ENCODE assay signal across 8 cellular contexts in the genomic region with DNA sequence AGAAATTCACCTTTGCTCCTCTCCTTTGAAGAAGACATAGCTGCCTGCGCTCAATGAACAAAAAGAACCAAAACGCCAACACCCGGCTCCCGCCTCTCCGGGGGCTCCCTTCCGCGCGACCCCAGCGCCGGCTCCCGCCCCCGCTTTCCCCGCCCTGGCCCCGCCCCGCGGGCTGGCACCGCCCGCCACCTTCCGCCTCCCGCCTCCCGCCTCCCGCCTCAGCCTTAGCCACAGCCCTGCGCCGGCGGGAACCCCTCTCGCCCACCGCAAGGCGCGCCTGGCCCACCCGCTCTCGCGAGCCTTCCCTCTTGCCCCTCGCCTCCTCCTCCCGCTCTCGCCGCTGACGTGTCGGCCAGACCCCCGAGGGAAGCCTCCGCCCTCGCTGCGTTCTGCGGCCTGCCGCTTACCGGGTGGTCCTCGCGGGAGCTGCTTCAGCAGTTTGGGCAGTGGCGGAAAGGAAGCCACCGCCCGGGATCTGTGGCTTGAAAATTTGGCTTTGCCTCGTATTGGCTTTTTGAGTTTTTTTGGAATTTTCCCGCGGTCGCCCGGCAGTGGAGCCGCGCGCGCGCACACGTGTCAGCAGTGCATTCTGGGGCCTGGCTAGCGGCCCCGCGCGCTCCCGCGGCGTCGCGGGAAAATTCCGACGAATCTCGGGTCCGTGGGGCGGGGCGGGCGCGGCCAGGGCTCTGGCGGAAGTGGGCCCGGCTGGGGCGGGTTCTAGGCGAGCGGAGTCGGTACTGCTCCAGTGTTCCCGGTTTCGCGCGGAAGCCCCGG. TPM values are rescaled to one million over a fixed set of nuclear protein-coding genes. Genes with fewer than 3 reads are reported as not detected.
DNase-seq lines count a peak whose midpoint lies in the region; ATAC-seq and TF ChIP-seq lines count a peak whose summit lies in the region.

A gene with protein sequence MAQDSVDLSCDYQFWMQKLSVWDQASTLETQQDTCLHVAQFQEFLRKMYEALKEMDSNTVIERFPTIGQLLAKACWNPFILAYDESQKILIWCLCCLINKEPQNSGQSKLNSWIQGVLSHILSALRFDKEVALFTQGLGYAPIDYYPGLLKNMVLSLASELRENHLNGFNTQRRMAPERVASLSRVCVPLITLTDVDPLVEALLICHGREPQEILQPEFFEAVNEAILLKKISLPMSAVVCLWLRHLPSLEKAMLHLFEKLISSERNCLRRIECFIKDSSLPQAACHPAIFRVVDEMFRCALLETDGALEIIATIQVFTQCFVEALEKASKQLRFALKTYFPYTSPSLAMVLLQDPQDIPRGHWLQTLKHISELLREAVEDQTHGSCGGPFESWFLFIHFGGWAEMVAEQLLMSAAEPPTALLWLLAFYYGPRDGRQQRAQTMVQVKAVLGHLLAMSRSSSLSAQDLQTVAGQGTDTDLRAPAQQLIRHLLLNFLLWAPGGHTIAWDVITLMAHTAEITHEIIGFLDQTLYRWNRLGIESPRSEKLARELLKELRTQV (minus strand): TSS at position 591 of the 774 bp plus-strand sequence. CDS start 68,418 bp downstream, outside the sequence.

- H3K36me3 Mint-ChIP-seq in activated naive CD8-positive, alpha-beta T cell treated with anti-CD3 and anti-CD28 coated beads, Interleukin-2, amount 50 U/mL, for 24 hours (ENCODE audit: low read depth), result peaks cover 2% of the 10 kb centered on the region

- peak within 1 kb of the TSS; percentile 93 for H3K27ac Mint-ChIP-seq in activated naive CD8-positive, alpha-beta T cell treated with anti-CD3 and anti-CD28 coated beads, Interleukin-2, amount 50 U/mL, for 24 hours

- intact Hi-C loops in heart left ventricle (cut with DNase I), result loop anchor here in 8 of 10 donors (2.0 to 10.0 kb wide), 5 partner anchors 187 to 557 kb away; a partner anchor contains a TSS
- intact Hi-C loops in transverse colon (cut with DNase I; ENCODE audit: low total_unique reads), result loop anchor here (5.0 to 10.0 kb wide), 2 partner anchors 197 to 560 kb away; a partner anchor contains a TSS

- H3K36me3 ChIP-seq in heart left ventricle, result no peaks in the 10 kb centered on the region
- H3K36me3 ChIP-seq in transverse colon, result no peaks in the 10 kb centered on the region

- WGBS in heart left ventricle, 4 donors, result 0 to 1% (median 0%) methylated on average over 38 to 89 of the region's 89 CpGs
- 1% methylated on average over 64 of the region's 89 CpGs; no CpG with 5 or more reads in 1 of the 2 donors for WGBS in transverse colon (ENCODE audit: low coverage in 1 of 2), 2 donors

- in situ Hi-C loops in transverse colon (cut with MboI; ENCODE audit: low pct_ligation_motif_present in 1 of 4, low pct_unique_long_range_greater_than_20kb in 1 of 4, low sequenced_read_pairs in 3 of 4), result loop anchor here in 1 of 4 donors (25.0 kb wide), 1 partner anchor 195 kb away; a partner anchor contains a TSS

- peaks cover 24% of the 10 kb centered on the region for H3K4me1 Mint-ChIP-seq in activated naive CD8-positive, alpha-beta T cell treated with anti-CD3 and anti-CD28 coated beads, Interleukin-2, amount 50 U/mL, for 24 hours

- ATAC-seq in HG02642 (IDR thresholded peaks at IDR 0.05; ENCODE audit: poor library complexity, unreplicated experiment) (peak; percentile 86), heart left ventricle (peak; percentile 95 to 98 (median 97))
- ATAC-seq in activated naive CD8-positive, alpha-beta T cell treated with anti-CD3 and anti-CD28 coated beads, Interleukin-2, amount 50 U/mL, for 24 hours, result peak; percentile 86

- H3K27me3 ChIP-seq in heart left ventricle, result no peaks in the 10 kb centered on the region
- H3K27me3 ChIP-seq in transverse colon, result no peaks in the 10 kb centered on the region

- TF ChIP-seq CTCF in GM12865 (IDR thresholded peaks at IDR 0.05; ENCODE audit: insufficient read depth, low read depth, low read length, missing control alignments) (no peak), heart left ventricle (IDR thresholded peaks at IDR 0.05) (peak in 2 of 12 donors; percentile 1 to 11), transverse colon (IDR thresholded peaks at IDR 0.05) (no peak)

- peak within 1 kb of the TSS; percentile 86 for H3K4me3 Mint-ChIP-seq in activated naive CD8-positive, alpha-beta T cell treated with anti-CD3 and anti-CD28 coated beads, Interleukin-2, amount 50 U/mL, for 24 hours

- H3K4me1 ChIP-seq in heart left ventricle (peaks cover 0 to 15% (median 5%) of the 10 kb centered on the region in 12 donors), transverse colon (peaks cover 5 to 18% (median 11%) of the 10 kb centered on the region in 4 donors)

- no peaks in the 10 kb centered on the region for H3K9me3 Mint-ChIP-seq in activated naive CD8-positive, alpha-beta T cell treated with anti-CD3 and anti-CD28 coated beads, Interleukin-2, amount 50 U/mL, for 24 hours

- H3K9me3 ChIP-seq in heart left ventricle (no peaks in the 10 kb centered on the region), transverse colon (no peaks in the 10 kb centered on the region)

- H3K27me3 Mint-ChIP-seq in activated naive CD8-positive, alpha-beta T cell treated with anti-CD3 and anti-CD28 coated beads, Interleukin-2, amount 50 U/mL, for 24 hours, result peaks cover 14% of the 10 kb centered on the region

- peak within 1 kb of the TSS; percentile 98 for H3K4me3 ChIP-seq in GM12865 (ENCODE audit: low read depth, low read length)
- peak within 1 kb of the TSS; percentile 68 to 100 (median 85) for H3K4me3 ChIP-seq in heart left ventricle
- peak within 1 kb of the TSS; percentile 68 to 99 (median 90) for H3K4me3 ChIP-seq in transverse colon

- TF ChIP-seq EP300 in transverse colon (IDR thresholded peaks at IDR 0.05; ENCODE audit: low read depth), result no peak

- peak within 1 kb of the TSS; percentile 61 to 100 (median 94) for H3K27ac ChIP-seq in heart left ventricle
- H3K27ac ChIP-seq in transverse colon, result peak within 1 kb of the TSS; percentile 94 to 99 (median 96)

- peak in 1 of 2 donors; percentile 43 for TF ChIP-seq POLR2A in heart left ventricle (IDR thresholded peaks at IDR 0.05)
- peak; percentile 48 for TF ChIP-seq POLR2A in transverse colon (IDR thresholded peaks at IDR 0.05)

- DNase-seq in GM12865 (ENCODE audit: low read depth) (peak; percentile 91), NCI-H128 (lab: John Stamatoyannopoulos, UW; ENCODE audit: unreplicated experiment) (peak; percentile 82), T follicular helper cell (ENCODE audit: low read depth) (peak; percentile 73), heart left ventricle (peak; percentile 94 to 96 (median 95)), pons (ENCODE audit: low spot score) (peak; percentile 76), transverse colon (peak; percentile 94)
- DNase-seq in activated naive CD8-positive, alpha-beta T cell treated with anti-CD3 and anti-CD28 coated beads, Interleukin-2, amount 50 U/mL, for 24 hours, result peak; percentile 91

RNA-seq across cellular contexts. Expression of the gene that starts here (rescaled TPM):
- total RNA-seq in heart left ventricle (1 to 10 TPM; 2.9 to 6.2 (median 4.2) TPM), transverse colon (10 to 100 TPM in 1 of 4 donors, 1 to 10 TPM in 3; 4.0 to 10.3 (median 9.5) TPM)
- 1 to 10 TPM; 2.4 to 5.9 TPM for polyA plus RNA-seq in heart left ventricle

Comparison
In these comparisons a context has a peak if more than half of its experiments do, and no peak if none do; other contexts are left out.
1. Peak in every context shown above with its lines: DNase-seq, ATAC-seq, H3K4me3 ChIP-seq and H3K27ac ChIP-seq.